21 cellular contexts compared by ENCODE assay signal in genomic region chr6:113475392-113475791, GRCh38.
"Had no signal": no experiment of that assay in that cellular context is flagged by ENCODE, and none has a peak within 500 bp of the region (broad histone marks: within the 10 kb centered on the region; RNA-seq: fewer than 3 reads in every experiment).

No MANE protein-coding gene starts in this region.

- H3K4me1 ChIP-seq: lower lobe of right lung, parathyroid adenoma, right atrium auricular region, right lobe of liver, spleen, uterus had no signal

- ATAC-seq: heart right ventricle; left cardiac atrium; left lung; lower lobe of right lung; naive thymus-derived CD4-positive, alpha-beta T cell; stimulated activated effector memory CD8-positive, alpha-beta T cell treated with anti-CD3 and anti-CD28 coated beads, Interleukin-12 subunit alpha, Interleukin-12 subunit beta, amount 100 ng/mL, for 72 hours had no signal

- H3K79me2 ChIP-seq: hepatocyte, parathyroid adenoma had no signal

- H3K27me3 ChIP-seq: heart right ventricle, hepatocyte, left lung, right atrium auricular region, right lobe of liver, spleen, tibial nerve, uterus had no signal

- DNase-seq: heart right ventricle; islet precursor cell; kidney glomerular epithelial cell; left cardiac atrium; left lung; lower lobe of right lung; mammary epithelial cell; mesendoderm; nucleus accumbens; right lobe of liver; small intestine; spleen; stimulated activated CD4-positive, alpha-beta T cell treated with anti-CD3 and anti-CD28 coated beads, Interleukin-4, amount 100 ng/mL, for 24 hours; stimulated activated naive CD4-positive, alpha-beta T cell; uterus had no signal

- H3K36me3 ChIP-seq: heart right ventricle, left lung, lower lobe of right lung, right atrium auricular region, right lobe of liver, spleen, tibial nerve, uterus had no signal

- H3K9ac ChIP-seq: parathyroid adenoma had no signal

- H3K9me3 ChIP-seq: left lung, lower lobe of right lung, right atrium auricular region, right lobe of liver, spleen, tibial nerve, uterus had no signal

- H3K4me3 ChIP-seq: heart right ventricle, hepatocyte, left lung, lower lobe of right lung, right atrium auricular region, right lobe of liver, spleen, tibial nerve, uterus had no signal

- H2AFZ ChIP-seq: hepatocyte, parathyroid adenoma had no signal

- H3K4me2 ChIP-seq: hepatocyte had no signal

- H3K27ac ChIP-seq: heart right ventricle, hepatocyte, left lung, lower lobe of right lung, parathyroid adenoma, right atrium auricular region, right lobe of liver, spleen, tibial nerve, uterus had no signal
